Comparison of ENCODE assay signal across 1 cellular context in the genomic region with DNA sequence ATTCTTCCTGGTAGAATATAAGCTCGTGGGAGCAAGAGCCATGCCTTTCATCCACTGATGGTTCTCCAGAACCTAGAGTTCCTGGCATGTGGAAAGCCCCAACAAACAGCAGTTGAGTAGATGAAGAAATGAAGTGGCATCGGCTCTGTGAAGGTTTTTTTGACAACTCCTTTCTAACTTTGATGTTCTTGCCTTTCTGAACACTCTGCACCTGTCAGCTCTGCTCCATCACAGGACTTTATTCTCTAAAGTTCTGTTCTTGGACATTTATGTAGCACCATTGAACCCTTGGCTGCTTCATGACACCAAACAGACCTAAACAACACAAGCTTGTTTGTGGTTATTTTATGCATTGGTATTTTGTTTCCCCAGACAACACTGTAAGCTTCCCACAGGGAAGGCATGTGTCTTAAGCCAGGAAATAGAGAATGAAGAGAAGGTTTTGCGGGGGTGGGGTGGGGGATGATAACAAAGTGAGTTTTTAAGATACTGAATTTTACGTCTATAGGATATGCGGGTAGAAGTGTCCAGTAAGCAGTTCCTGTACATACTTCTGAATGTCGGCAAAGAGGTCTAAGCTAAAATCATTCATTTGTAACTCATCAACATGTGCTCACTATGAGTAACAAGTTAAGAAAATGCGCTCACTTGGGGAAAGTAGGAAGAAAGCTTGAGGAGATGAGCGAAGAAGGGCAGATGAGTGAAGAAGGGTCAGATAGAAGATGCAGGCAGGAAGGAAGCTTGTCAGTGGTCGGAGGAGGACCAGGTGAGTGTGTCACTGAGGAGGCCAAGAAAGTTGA.
TF ChIP-seq lines count a peak whose summit lies in the region.

No MANE protein-coding gene starts in this region.

TF ChIP-seq in GM12878, 131 proteins besides CTCF, POLR2A, EP300 and RAD21 (continued from another document):
- TF ChIP-seq, protein P1, sequence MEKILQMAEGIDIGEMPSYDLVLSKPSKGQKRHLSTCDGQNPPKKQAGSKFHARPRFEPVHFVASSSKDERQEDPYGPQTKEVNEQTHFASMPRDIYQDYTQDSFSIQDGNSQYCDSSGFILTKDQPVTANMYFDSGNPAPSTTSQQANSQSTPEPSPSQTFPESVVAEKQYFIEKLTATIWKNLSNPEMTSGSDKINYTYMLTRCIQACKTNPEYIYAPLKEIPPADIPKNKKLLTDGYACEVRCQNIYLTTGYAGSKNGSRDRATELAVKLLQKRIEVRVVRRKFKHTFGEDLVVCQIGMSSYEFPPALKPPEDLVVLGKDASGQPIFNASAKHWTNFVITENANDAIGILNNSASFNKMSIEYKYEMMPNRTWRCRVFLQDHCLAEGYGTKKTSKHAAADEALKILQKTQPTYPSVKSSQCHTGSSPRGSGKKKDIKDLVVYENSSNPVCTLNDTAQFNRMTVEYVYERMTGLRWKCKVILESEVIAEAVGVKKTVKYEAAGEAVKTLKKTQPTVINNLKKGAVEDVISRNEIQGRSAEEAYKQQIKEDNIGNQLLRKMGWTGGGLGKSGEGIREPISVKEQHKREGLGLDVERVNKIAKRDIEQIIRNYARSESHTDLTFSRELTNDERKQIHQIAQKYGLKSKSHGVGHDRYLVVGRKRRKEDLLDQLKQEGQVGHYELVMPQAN (conservative IDR thresholded peaks at IDR 0.05) = no peak
- TF ChIP-seq ZNF207 (IDR thresholded peaks at IDR 0.05; ENCODE audit: borderline replicate concordance) (no peak), GABPA (IDR thresholded peaks at IDR 0.05; ENCODE audit: low read depth) (no peak), CBX5 (IDR thresholded peaks at IDR 0.05; ENCODE audit: low read depth) (no peak), PAX8 (IDR thresholded peaks at IDR 0.05) (no peak), RAD51 (IDR thresholded peaks at IDR 0.05) (no peak), BACH1 (IDR thresholded peaks at IDR 0.05; ENCODE audit: borderline replicate concordance) (no peak), SPI1 (IDR thresholded peaks at IDR 0.05; ENCODE audit: borderline replicate concordance, insufficient read depth, low read depth, low read length) (no peak), ZNF24 (IDR thresholded peaks at IDR 0.05) (peak; percentile 96), CHD1 (IDR thresholded peaks at IDR 0.05; ENCODE audit: low read depth, low read length) (no peak), ESRRA (IDR thresholded peaks at IDR 0.05; ENCODE audit: low read length) (no peak), SMAD1 (IDR thresholded peaks at IDR 0.05; ENCODE audit: low read depth, partially characterized antibody) (peak; percentile 54)
- TF ChIP-seq, protein P2, sequence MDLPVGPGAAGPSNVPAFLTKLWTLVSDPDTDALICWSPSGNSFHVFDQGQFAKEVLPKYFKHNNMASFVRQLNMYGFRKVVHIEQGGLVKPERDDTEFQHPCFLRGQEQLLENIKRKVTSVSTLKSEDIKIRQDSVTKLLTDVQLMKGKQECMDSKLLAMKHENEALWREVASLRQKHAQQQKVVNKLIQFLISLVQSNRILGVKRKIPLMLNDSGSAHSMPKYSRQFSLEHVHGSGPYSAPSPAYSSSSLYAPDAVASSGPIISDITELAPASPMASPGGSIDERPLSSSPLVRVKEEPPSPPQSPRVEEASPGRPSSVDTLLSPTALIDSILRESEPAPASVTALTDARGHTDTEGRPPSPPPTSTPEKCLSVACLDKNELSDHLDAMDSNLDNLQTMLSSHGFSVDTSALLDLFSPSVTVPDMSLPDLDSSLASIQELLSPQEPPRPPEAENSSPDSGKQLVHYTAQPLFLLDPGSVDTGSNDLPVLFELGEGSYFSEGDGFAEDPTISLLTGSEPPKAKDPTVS (IDR thresholded peaks at IDR 0.05; ENCODE audit: low read depth, low read length) = no peak
- TF ChIP-seq, protein P3, sequence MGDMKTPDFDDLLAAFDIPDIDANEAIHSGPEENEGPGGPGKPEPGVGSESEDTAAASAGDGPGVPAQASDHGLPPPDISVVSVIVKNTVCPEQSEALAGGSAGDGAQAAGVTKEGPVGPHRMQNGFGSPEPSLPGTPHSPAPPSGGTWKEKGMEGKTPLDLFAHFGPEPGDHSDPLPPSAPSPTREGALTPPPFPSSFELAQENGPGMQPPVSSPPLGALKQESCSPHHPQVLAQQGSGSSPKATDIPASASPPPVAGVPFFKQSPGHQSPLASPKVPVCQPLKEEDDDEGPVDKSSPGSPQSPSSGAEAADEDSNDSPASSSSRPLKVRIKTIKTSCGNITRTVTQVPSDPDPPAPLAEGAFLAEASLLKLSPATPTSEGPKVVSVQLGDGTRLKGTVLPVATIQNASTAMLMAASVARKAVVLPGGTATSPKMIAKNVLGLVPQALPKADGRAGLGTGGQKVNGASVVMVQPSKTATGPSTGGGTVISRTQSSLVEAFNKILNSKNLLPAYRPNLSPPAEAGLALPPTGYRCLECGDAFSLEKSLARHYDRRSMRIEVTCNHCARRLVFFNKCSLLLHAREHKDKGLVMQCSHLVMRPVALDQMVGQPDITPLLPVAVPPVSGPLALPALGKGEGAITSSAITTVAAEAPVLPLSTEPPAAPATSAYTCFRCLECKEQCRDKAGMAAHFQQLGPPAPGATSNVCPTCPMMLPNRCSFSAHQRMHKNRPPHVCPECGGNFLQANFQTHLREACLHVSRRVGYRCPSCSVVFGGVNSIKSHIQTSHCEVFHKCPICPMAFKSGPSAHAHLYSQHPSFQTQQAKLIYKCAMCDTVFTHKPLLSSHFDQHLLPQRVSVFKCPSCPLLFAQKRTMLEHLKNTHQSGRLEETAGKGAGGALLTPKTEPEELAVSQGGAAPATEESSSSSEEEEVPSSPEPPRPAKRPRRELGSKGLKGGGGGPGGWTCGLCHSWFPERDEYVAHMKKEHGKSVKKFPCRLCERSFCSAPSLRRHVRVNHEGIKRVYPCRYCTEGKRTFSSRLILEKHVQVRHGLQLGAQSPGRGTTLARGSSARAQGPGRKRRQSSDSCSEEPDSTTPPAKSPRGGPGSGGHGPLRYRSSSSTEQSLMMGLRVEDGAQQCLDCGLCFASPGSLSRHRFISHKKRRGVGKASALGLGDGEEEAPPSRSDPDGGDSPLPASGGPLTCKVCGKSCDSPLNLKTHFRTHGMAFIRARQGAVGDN (IDR thresholded peaks at IDR 0.05) = peak; percentile 84
TF ChIP-seq in GM12878: peak in this region for 22.
